1 cellular context compared by ENCODE assay signal in the genomic region with DNA sequence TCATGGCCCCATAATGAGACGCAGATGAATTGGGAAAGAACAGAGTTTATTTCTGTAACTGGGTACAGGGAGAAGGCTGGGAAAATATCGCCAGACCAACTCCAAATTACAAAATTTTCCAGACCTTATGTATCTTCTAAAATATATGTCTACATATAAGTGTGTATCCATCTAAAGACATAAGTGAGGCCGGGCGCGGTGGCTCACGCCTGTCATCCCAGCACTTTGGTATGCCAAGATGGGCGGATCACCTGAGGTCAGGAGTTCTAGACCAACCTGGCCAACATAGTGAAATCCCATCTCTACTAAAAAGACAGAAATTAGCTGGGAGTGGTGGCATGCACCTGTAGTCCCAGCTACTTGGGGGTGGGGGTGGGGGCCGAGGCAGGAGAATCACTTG.
TF ChIP-seq lines count a peak whose summit lies in the region.

No MANE protein-coding gene starts in this region.

TF ChIP-seq in GM23338, 12 proteins besides CTCF, POLR2A, EP300 and RAD21 (continued from another document):
- TF ChIP-seq, protein P1, sequence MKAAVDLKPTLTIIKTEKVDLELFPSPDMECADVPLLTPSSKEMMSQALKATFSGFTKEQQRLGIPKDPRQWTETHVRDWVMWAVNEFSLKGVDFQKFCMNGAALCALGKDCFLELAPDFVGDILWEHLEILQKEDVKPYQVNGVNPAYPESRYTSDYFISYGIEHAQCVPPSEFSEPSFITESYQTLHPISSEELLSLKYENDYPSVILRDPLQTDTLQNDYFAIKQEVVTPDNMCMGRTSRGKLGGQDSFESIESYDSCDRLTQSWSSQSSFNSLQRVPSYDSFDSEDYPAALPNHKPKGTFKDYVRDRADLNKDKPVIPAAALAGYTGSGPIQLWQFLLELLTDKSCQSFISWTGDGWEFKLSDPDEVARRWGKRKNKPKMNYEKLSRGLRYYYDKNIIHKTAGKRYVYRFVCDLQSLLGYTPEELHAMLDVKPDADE (IDR thresholded peaks at IDR 0.05), result no peak
- no peak for TF ChIP-seq ZNF114 (CRISPR knock-in tag; IDR thresholded peaks at IDR 0.05)
- no peak for TF ChIP-seq EZH2phosphoT487 (IDR thresholded peaks at IDR 0.05; ENCODE audit: unreplicated experiment)
- TF ChIP-seq ZNF331 (CRISPR knock-in tag; IDR thresholded peaks at IDR 0.05; ENCODE audit: low read depth), result no peak
- TF ChIP-seq STAT1 (IDR thresholded peaks at IDR 0.05; ENCODE audit: unreplicated experiment), result no peak
- TF ChIP-seq EZH2 (IDR thresholded peaks at IDR 0.05; ENCODE audit: low read depth, unreplicated experiment), result no peak
- TF ChIP-seq, protein P2, sequence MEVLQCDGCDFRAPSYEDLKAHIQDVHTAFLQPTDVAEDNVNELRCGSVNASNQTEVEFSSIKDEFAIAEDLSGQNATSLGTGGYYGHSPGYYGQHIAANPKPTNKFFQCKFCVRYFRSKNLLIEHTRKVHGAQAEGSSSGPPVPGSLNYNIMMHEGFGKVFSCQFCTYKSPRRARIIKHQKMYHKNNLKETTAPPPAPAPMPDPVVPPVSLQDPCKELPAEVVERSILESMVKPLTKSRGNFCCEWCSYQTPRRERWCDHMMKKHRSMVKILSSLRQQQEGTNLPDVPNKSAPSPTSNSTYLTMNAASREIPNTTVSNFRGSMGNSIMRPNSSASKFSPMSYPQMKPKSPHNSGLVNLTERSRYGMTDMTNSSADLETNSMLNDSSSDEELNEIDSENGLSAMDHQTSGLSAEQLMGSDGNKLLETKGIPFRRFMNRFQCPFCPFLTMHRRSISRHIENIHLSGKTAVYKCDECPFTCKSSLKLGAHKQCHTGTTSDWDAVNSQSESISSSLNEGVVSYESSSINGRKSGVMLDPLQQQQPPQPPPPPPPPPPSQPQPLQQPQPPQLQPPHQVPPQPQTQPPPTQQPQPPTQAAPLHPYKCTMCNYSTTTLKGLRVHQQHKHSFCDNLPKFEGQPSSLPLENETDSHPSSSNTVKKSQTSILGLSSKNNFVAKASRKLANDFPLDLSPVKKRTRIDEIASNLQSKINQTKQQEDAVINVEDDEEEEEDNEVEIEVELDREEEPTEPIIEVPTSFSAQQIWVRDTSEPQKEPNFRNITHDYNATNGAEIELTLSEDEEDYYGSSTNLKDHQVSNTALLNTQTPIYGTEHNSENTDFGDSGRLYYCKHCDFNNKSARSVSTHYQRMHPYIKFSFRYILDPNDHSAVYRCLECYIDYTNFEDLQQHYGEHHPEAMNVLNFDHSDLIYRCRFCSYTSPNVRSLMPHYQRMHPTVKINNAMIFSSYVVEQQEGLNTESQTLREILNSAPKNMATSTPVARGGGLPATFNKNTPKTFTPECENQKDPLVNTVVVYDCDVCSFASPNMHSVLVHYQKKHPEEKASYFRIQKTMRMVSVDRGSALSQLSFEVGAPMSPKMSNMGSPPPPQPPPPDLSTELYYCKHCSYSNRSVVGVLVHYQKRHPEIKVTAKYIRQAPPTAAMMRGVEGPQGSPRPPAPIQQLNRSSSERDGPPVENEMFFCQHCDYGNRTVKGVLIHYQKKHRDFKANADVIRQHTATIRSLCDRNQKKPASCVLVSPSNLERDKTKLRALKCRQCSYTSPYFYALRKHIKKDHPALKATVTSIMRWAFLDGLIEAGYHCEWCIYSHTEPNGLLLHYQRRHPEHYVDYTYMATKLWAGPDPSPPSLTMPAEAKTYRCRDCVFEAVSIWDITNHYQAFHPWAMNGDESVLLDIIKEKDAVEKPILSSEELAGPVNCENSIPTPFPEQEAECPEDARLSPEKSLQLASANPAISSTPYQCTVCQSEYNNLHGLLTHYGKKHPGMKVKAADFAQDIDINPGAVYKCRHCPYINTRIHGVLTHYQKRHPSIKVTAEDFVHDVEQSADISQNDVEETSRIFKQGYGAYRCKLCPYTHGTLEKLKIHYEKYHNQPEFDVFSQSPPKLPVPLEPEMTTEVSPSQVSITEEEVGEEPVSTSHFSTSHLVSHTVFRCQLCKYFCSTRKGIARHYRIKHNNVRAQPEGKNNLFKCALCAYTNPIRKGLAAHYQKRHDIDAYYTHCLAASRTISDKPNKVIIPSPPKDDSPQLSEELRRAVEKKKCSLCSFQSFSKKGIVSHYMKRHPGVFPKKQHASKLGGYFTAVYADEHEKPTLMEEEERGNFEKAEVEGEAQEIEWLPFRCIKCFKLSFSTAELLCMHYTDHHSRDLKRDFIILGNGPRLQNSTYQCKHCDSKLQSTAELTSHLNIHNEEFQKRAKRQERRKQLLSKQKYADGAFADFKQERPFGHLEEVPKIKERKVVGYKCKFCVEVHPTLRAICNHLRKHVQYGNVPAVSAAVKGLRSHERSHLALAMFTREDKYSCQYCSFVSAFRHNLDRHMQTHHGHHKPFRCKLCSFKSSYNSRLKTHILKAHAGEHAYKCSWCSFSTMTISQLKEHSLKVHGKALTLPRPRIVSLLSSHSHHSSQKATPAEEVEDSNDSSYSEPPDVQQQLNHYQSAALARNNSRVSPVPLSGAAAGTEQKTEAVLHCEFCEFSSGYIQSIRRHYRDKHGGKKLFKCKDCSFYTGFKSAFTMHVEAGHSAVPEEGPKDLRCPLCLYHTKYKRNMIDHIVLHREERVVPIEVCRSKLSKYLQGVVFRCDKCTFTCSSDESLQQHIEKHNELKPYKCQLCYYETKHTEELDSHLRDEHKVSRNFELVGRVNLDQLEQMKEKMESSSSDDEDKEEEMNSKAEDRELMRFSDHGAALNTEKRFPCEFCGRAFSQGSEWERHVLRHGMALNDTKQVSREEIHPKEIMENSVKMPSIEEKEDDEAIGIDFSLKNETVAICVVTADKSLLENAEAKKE (CRISPR knock-in tag; IDR thresholded peaks at IDR 0.05), result no peak
- no peak for TF ChIP-seq JUNB (IDR thresholded peaks at IDR 0.05; ENCODE audit: unreplicated experiment)
- no peak for TF ChIP-seq CREB1 (CRISPR knock-in tag; IDR thresholded peaks at IDR 0.05; ENCODE audit: low read depth)
TF ChIP-seq in GM23338: peak in this region for 0.
